Comparison of ENCODE assay signal across 28 cellular contexts in genomic region chr15:90379263-90379662, GRCh38.
"Had no signal": no experiment of that assay in that cellular context is flagged by ENCODE, and none has a peak within 500 bp of the region (broad histone marks: within the 10 kb centered on the region; RNA-seq: fewer than 3 reads in every experiment).

No MANE protein-coding gene starts in this region.

- H3K27me3 ChIP-seq: neural progenitor cell, ovary, right lobe of liver, sigmoid colon, thyroid gland, transverse colon, upper lobe of right lung, vagina had no signal

- H3K27me3 Mint-ChIP-seq: naive thymus-derived CD4-positive, alpha-beta T cell; progenitor cell of endocrine pancreas; stimulated activated memory B cell treated with anti-CD40 and anti-IgM and Interleukin-4, amounts not matched to agents 10 μg/mL and 1 μg/mL and 100 μg/mL, for 72 hours; type B pancreatic cell had no signal

- H3K4me1 Mint-ChIP-seq: nephron, neural progenitor cell had no signal

- FAIRE-seq: small intestine, urothelium cell line had no signal

- H3K27ac Mint-ChIP-seq: natural killer cell; nephron; neural progenitor cell; progenitor cell of endocrine pancreas; stimulated activated memory B cell treated with anti-CD40 and anti-IgM and Interleukin-4, amounts not matched to agents 10 μg/mL and 1 μg/mL and 100 μg/mL, for 72 hours; stimulated activated naive CD8-positive, alpha-beta T cell treated with anti-CD3 and anti-CD28 coated beads, Interleukin-15, amount 100 ng/mL, for 72 hours; type B pancreatic cell had no signal

- H3K27ac ChIP-seq: neural progenitor cell, ovary, parathyroid adenoma, psoas muscle, right lobe of liver, sigmoid colon, thoracic aorta, thyroid gland, transverse colon, upper lobe of right lung, vagina had no signal

- H3K4me3 Mint-ChIP-seq: natural killer cell; nephron; neural progenitor cell; stimulated activated memory B cell treated with anti-CD40 and anti-IgM and Interleukin-4, amounts not matched to agents 10 μg/mL and 1 μg/mL and 100 μg/mL, for 72 hours; stimulated activated naive CD8-positive, alpha-beta T cell treated with anti-CD3 and anti-CD28 coated beads, Interleukin-15, amount 100 ng/mL, for 72 hours; type B pancreatic cell had no signal

- H3K36me3 ChIP-seq: neural progenitor cell, ovary, right lobe of liver, sigmoid colon, thoracic aorta, thyroid gland, transverse colon, upper lobe of right lung, vagina had no signal

- H3K36me3 Mint-ChIP-seq: natural killer cell; stimulated activated memory B cell treated with anti-CD40 and anti-IgM and Interleukin-4, amounts not matched to agents 10 μg/mL and 1 μg/mL and 100 μg/mL, for 72 hours; type B pancreatic cell had no signal

- H3K9ac ChIP-seq: neural progenitor cell, parathyroid adenoma had no signal

- H2AFZ ChIP-seq: neural progenitor cell, parathyroid adenoma had no signal

- H3K4me3 ChIP-seq: neural progenitor cell, ovary, psoas muscle, right lobe of liver, sigmoid colon, thoracic aorta, thyroid gland, transverse colon, upper lobe of right lung, vagina had no signal

- H3K79me2 ChIP-seq: parathyroid adenoma had no signal

- H3K4me2 ChIP-seq: neural progenitor cell had no signal

- H3K4me1 ChIP-seq: neural progenitor cell, parathyroid adenoma, psoas muscle, right lobe of liver, sigmoid colon, thyroid gland had no signal

- H3K9me3 ChIP-seq: psoas muscle, right lobe of liver, sigmoid colon, thyroid gland, vagina had no signal

- DNase-seq: naive thymus-derived CD4-positive, alpha-beta T cell; natural killer cell; occipital lobe; ovary; psoas muscle; right cardiac atrium; right lobe of liver; sigmoid colon; small intestine; stimulated activated CD4-positive, alpha-beta T cell treated with anti-CD3 and anti-CD28 coated beads, Interleukin-15, amount 100 ng/mL, for 24 hours; stimulated activated CD4-positive, alpha-beta T cell treated with anti-CD3 and anti-CD28 coated beads, Interleukin-2, amount 100 ng/mL, for 24 hours; stimulated activated CD4-positive, alpha-beta T cell treated with anti-CD3 and anti-CD28 coated beads, Interleukin-2, amount 100 ng/mL, for 48 hours; stimulated activated CD4-positive, alpha-beta T cell treated with anti-CD3 and anti-CD28 coated beads, Interleukin-4, amount 100 ng/mL, for 24 hours; stimulated activated naive CD4-positive, alpha-beta T cell; stimulated activated naive CD8-positive, alpha-beta T cell treated with anti-CD3 and anti-CD28 coated beads, Interleukin-15, amount 100 ng/mL, for 72 hours; stimulated activated naive CD8-positive, alpha-beta T cell treated with anti-CD3 and anti-CD28 coated beads, Interleukin-15, Interleukin-2, amounts not matched to agents 100 U/mL and 50 U/mL, for 24 hours; thyroid gland; transverse colon; upper lobe of right lung had no signal

- ATAC-seq: naive thymus-derived CD4-positive, alpha-beta T cell; natural killer cell; psoas muscle; right cardiac atrium; right lobe of liver; stimulated activated memory B cell treated with anti-CD40 and anti-IgM and Interleukin-4, amounts not matched to agents 10 μg/mL and 1 μg/mL and 100 μg/mL, for 72 hours; stimulated activated naive CD8-positive, alpha-beta T cell treated with anti-CD3 and anti-CD28 coated beads, Interleukin-15, amount 100 ng/mL, for 72 hours; stimulated activated naive CD8-positive, alpha-beta T cell treated with anti-CD3 and anti-CD28 coated beads, Interleukin-15, Interleukin-2, amounts not matched to agents 100 U/mL and 50 U/mL, for 24 hours; upper lobe of right lung had no signal
